Comparison of ENCODE assay signal across 8 cellular contexts in the genomic region with DNA sequence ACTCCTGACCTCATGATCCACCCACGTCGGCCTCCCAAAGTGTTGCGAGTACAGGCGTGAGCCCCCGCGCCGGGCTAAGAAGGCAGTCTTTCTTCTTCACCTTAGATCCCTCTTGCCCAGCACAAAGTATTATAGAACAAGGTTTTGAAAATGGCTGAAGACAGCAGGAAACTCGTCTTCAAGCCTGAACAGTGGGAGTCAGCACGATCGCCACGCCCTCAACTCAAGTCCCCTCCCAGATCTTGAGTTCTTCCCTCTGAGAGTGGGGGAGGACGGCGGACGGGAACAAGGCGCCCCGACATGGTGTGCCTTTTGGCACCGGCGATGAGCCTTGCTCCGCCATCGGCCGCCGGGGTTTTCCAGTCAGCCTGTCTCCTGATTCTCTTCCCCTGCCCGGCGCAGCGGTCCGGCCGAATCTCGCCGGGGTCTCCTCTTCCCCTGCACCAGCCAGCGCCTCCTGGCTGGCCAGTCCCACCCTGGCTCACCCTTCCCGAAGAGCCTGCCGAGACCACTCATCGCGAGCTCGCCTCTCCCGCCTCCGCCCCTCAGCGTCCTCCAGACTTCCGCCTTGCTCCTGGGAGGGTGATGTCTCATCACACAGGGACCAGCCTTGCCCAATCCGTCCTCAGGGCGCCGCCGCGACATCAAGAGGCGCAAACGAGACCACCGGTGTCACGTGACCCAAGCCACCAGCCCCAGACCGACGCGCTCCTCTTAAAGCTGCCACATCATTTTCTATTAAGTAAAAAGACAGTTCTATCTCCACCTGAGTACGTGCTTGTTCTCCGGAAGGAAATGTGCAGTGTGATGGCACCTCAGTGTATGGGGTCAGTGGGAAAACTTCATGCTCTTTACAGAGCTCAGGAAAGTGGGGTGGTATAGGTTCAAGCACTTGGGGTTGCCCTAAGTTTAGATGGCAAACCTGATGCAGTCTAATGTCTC. TPM values are rescaled to one million over a fixed set of nuclear protein-coding genes. Genes with fewer than 3 reads are reported as not detected.
A peak's percentile ranks its signal among the peaks of the same experiment; 100 is the strongest.
DNase-seq lines count a peak whose midpoint lies in the region; ATAC-seq and TF ChIP-seq lines count a peak whose summit lies in the region.

A gene with protein sequence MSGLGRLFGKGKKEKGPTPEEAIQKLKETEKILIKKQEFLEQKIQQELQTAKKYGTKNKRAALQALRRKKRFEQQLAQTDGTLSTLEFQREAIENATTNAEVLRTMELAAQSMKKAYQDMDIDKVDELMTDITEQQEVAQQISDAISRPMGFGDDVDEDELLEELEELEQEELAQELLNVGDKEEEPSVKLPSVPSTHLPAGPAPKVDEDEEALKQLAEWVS (minus strand): TSS at position 565 of the 942 bp plus-strand sequence. CDS start 49 bp downstream, at position 516.

- H3K4me3 Mint-ChIP-seq in endothelial cell (ENCODE audit: unreplicated experiment), result peak within 1 kb of the TSS; percentile 93
- peak within 1 kb of the TSS; percentile 78 for H3K4me3 Mint-ChIP-seq in mesothelial cell of epicardium

- DNase-seq in D341Med (ENCODE audit: low spot score) (peak; percentile 95), HuH-7 (ENCODE audit: low spot score) (peak; percentile 95), endothelial cell (ENCODE audit: low spot score) (peak; percentile 92), mesothelial cell of epicardium (ENCODE audit: low spot score in 2 of 2, unreplicated experiment in 2 of 2) (peak; percentile 90 to 94)
- peak; percentile 97 for DNase-seq in activated CD8-positive, alpha-beta memory T cell treated with anti-CD3 and anti-CD28 coated beads, Interleukin-2, amount 50 U/mL, for 48 hours
- peak; percentile 95 for DNase-seq in stimulated activated CD8-positive, alpha-beta memory T cell treated with anti-CD3 and anti-CD28 coated beads, Interleukin-15, amount 100 ng/mL, for 48 hours (ENCODE audit: low read depth in 2 of 2)

- H3K79me2 ChIP-seq in OCI-LY3 (ENCODE audit: low read length), result peaks cover 10% of the 10 kb centered on the region

- H3K27ac Mint-ChIP-seq in endothelial cell (ENCODE audit: unreplicated experiment) (peak within 1 kb of the TSS; percentile 96), mesothelial cell of epicardium (peak within 1 kb of the TSS; percentile 99)

- peaks cover 21% of the 10 kb centered on the region for H3K4me1 Mint-ChIP-seq in endothelial cell (ENCODE audit: unreplicated experiment)
- H3K4me1 Mint-ChIP-seq in mesothelial cell of epicardium, result peaks cover 35% of the 10 kb centered on the region

- H3K4me1 ChIP-seq in OCI-LY3 (ENCODE audit: low read length), result peaks cover 20% of the 10 kb centered on the region

- H3K9me3 ChIP-seq in OCI-LY3 (ENCODE audit: insufficient read depth, low read length), result no peaks in the 10 kb centered on the region

- peak within 1 kb of the TSS; percentile 88 for H3K4me3 ChIP-seq in OCI-LY3 (ENCODE audit: low read length)

- no peaks in the 10 kb centered on the region for H4K20me1 ChIP-seq in OCI-LY3 (ENCODE audit: insufficient read depth, low read length)

- TF ChIP-seq CTCF in OCI-LY3 (IDR thresholded peaks at IDR 0.05; ENCODE audit: low read depth, low read length) (no peak), endothelial cell (IDR thresholded peaks at IDR 0.05; ENCODE audit: unreplicated experiment) (no peak), mesothelial cell of epicardium (IDR thresholded peaks at IDR 0.05; ENCODE audit: unreplicated experiment) (no peak)

- H3K27ac ChIP-seq in OCI-LY3 (ENCODE audit: low read length), result peak within 1 kb of the TSS; percentile 81

- H3K36me3 Mint-ChIP-seq in endothelial cell (ENCODE audit: low read depth, unreplicated experiment) (peaks cover 28% of the 10 kb centered on the region), mesothelial cell of epicardium (peaks cover 16% of the 10 kb centered on the region)

- H3K36me3 ChIP-seq in OCI-LY3 (replicated peaks; ENCODE audit: low read depth, low read length), result peaks cover 18% of the 10 kb centered on the region

- peak; percentile 81 for ATAC-seq in GM21515 (IDR thresholded peaks at IDR 0.05; ENCODE audit: unreplicated experiment)

- peak within 1 kb of the TSS; percentile 64; the same call in 1 of the 2 replicates for H2AFZ ChIP-seq in OCI-LY3 (ENCODE audit: low read depth, low read length)

- no peaks in the 10 kb centered on the region for H3K27me3 ChIP-seq in OCI-LY3 (ENCODE audit: low read depth, low read length)

- peak within 1 kb of the TSS; percentile 85 for H3K4me2 ChIP-seq in OCI-LY3 (ENCODE audit: low read length)

- H3K9ac ChIP-seq in OCI-LY3 (ENCODE audit: low read length), result peak within 1 kb of the TSS; percentile 80

- peaks cover 28% of the 10 kb centered on the region for H3K27me3 Mint-ChIP-seq in endothelial cell (ENCODE audit: unreplicated experiment)
- no peaks in the 10 kb centered on the region for H3K27me3 Mint-ChIP-seq in mesothelial cell of epicardium (ENCODE audit: low read depth)

- no peaks in the 10 kb centered on the region for H3K9me3 Mint-ChIP-seq in endothelial cell (ENCODE audit: unreplicated experiment)
- H3K9me3 Mint-ChIP-seq in mesothelial cell of epicardium, result no peaks in the 10 kb centered on the region

RNA-seq across cellular contexts. Expression of the gene that starts here (rescaled TPM):
- 34.3 TPM for total RNA-seq in endothelial cell (ENCODE audit: unreplicated experiment)
- 38.4 to 48.0 TPM (median 44.7 TPM) in 3 replicates for total RNA-seq in mesothelial cell of epicardium

Comparison
In these comparisons a context has a peak if more than half of its experiments do, and no peak if none do; other contexts are left out.
1. Peak in every context shown above with its lines: DNase-seq, ATAC-seq, H3K4me3 ChIP-seq and H3K27ac ChIP-seq.